8 cellular contexts compared by ENCODE assay signal in genomic region chr22:29767289-29768051, GRCh38. TPM values are rescaled to one million over a fixed set of nuclear protein-coding genes. Genes with fewer than 3 reads are reported as not detected.
DNase-seq lines count a peak whose midpoint lies in the region; ATAC-seq, FAIRE-seq and TF ChIP-seq lines count a peak whose summit lies in the region.

Gene UQCR10, plus strand, starts transcription at chr22:29767369. Its CDS starts 30 bp downstream, at chr22:29767399.

- H3K4me3 Mint-ChIP-seq in activated T-helper 1 cell treated with anti-CD3 and anti-CD28 coated beads, Interleukin-12 subunit alpha, Interleukin-12 subunit beta, Interleukin-2, Interleukin-4 antibody, amounts not matched to agents 30 ng/mL and 10 ng/mL and 1 ng/mL, durations not matched to agents 14 hours and 24 hours and 36 hours: peak within 1 kb of the TSS; percentile 98
- H3K4me3 Mint-ChIP-seq in naive thymus-derived CD8-positive, alpha-beta T cell: peak within 1 kb of the TSS; percentile 83 to 100 (median 99)
- peak within 1 kb of the TSS; percentile 100 for H3K4me3 Mint-ChIP-seq in stimulated activated naive B cell treated with anti-CD40 and anti-IgM and Interleukin-4, amounts not matched to agents 10 μg/mL and 1 μg/mL and 100 μg/mL, for 72 hours

- H3K27me3 Mint-ChIP-seq in activated T-helper 1 cell treated with anti-CD3 and anti-CD28 coated beads, Interleukin-12 subunit alpha, Interleukin-12 subunit beta, Interleukin-2, Interleukin-4 antibody, amounts not matched to agents 30 ng/mL and 10 ng/mL and 1 ng/mL, durations not matched to agents 14 hours and 24 hours and 36 hours (ENCODE audit: insufficient read depth): no peaks in the 10 kb centered on the region
- no peaks in the 10 kb centered on the region for H3K27me3 Mint-ChIP-seq in naive thymus-derived CD8-positive, alpha-beta T cell
- no peaks in the 10 kb centered on the region for H3K27me3 Mint-ChIP-seq in stimulated activated naive B cell treated with anti-CD40 and anti-IgM and Interleukin-4, amounts not matched to agents 10 μg/mL and 1 μg/mL and 100 μg/mL, for 72 hours

- in situ Hi-C loops in KBM-7 (cut with MboI; ENCODE audit: low pct_unique_long_range_greater_than_20kb, low sequenced_read_pairs): no loop called here

- no peaks in the 10 kb centered on the region for H3K9me3 Mint-ChIP-seq in activated T-helper 1 cell treated with anti-CD3 and anti-CD28 coated beads, Interleukin-12 subunit alpha, Interleukin-12 subunit beta, Interleukin-2, Interleukin-4 antibody, amounts not matched to agents 30 ng/mL and 10 ng/mL and 1 ng/mL, durations not matched to agents 14 hours and 24 hours and 36 hours
- H3K9me3 Mint-ChIP-seq in naive thymus-derived CD8-positive, alpha-beta T cell: no peaks in the 10 kb centered on the region
- H3K9me3 Mint-ChIP-seq in stimulated activated naive B cell treated with anti-CD40 and anti-IgM and Interleukin-4, amounts not matched to agents 10 μg/mL and 1 μg/mL and 100 μg/mL, for 72 hours: no peaks in the 10 kb centered on the region

- H3K36me3 Mint-ChIP-seq in activated T-helper 1 cell treated with anti-CD3 and anti-CD28 coated beads, Interleukin-12 subunit alpha, Interleukin-12 subunit beta, Interleukin-2, Interleukin-4 antibody, amounts not matched to agents 30 ng/mL and 10 ng/mL and 1 ng/mL, durations not matched to agents 14 hours and 24 hours and 36 hours (ENCODE audit: low read depth): peaks cover 24% of the 10 kb centered on the region
- H3K36me3 Mint-ChIP-seq in naive thymus-derived CD8-positive, alpha-beta T cell: peaks cover 0 to 28% (median 5%) of the 10 kb centered on the region in 3 donors
- H3K36me3 Mint-ChIP-seq in stimulated activated naive B cell treated with anti-CD40 and anti-IgM and Interleukin-4, amounts not matched to agents 10 μg/mL and 1 μg/mL and 100 μg/mL, for 72 hours: peaks cover 20 to 34% of the 10 kb centered on the region in 2 donors

- no peak for FAIRE-seq in RCC 7860 (lab: Jason Lieb, UNC)

- peak; percentile 83 for DNase-seq in DMS153 (lab: John Stamatoyannopoulos, UW)
- DNase-seq in KBM-7: peak; percentile 95
- peak; percentile 76 for DNase-seq in RCC 7860 (ENCODE audit: low spot score)
- DNase-seq in activated T-helper 1 cell treated with anti-CD3 and anti-CD28 coated beads, Interleukin-12 subunit alpha, Interleukin-12 subunit beta, Interleukin-2, Interleukin-4 antibody, amounts not matched to agents 30 ng/mL and 10 ng/mL and 1 ng/mL, durations not matched to agents 14 hours and 24 hours and 36 hours (ENCODE audit: low spot score): peak; percentile 91
- peak; percentile 88 for DNase-seq in fibroblast of mammary gland (ENCODE audit: low read depth)
- peak in 9 of 10 donors; percentile 86 to 96 (median 91) for DNase-seq in naive thymus-derived CD8-positive, alpha-beta T cell
- DNase-seq in stimulated activated naive B cell treated with anti-CD40 and anti-IgM and Interleukin-4, amounts not matched to agents 10 μg/mL and 1 μg/mL and 100 μg/mL, for 72 hours: peak; percentile 88

- intact Hi-C loops in activated T-helper 1 cell treated with anti-CD3 and anti-CD28 coated beads, Interleukin-12 subunit alpha, Interleukin-12 subunit beta, Interleukin-2, Interleukin-4 antibody, amounts not matched to agents 30 ng/mL and 10 ng/mL and 1 ng/mL, durations not matched to agents 14 hours and 24 hours and 36 hours (cut with micrococcal nuclease): loop anchor here (1.0 to 5.0 kb wide), 11 partner anchors 71 to 825 kb away; partner anchors contain the start of genes ASCC2, CASTOR1, EWSR1 and MTMR3

- POLR2A ChIA-PET in naive thymus-derived CD8-positive, alpha-beta T cell (lab: Charles Lee): interaction anchor here (1.0 to 1.6 kb wide), 3 partner anchors 71 to 824 kb away, joined by 3 to 8 read pairs (median 6); partner anchors contain the start of genes ASCC2, PES1 and THOC5

- peaks cover 40% of the 10 kb centered on the region for H3K4me1 Mint-ChIP-seq in activated T-helper 1 cell treated with anti-CD3 and anti-CD28 coated beads, Interleukin-12 subunit alpha, Interleukin-12 subunit beta, Interleukin-2, Interleukin-4 antibody, amounts not matched to agents 30 ng/mL and 10 ng/mL and 1 ng/mL, durations not matched to agents 14 hours and 24 hours and 36 hours (ENCODE audit: low read depth)
- peaks cover 22 to 48% (median 47%) of the 10 kb centered on the region in 4 donors for H3K4me1 Mint-ChIP-seq in naive thymus-derived CD8-positive, alpha-beta T cell
- H3K4me1 Mint-ChIP-seq in stimulated activated naive B cell treated with anti-CD40 and anti-IgM and Interleukin-4, amounts not matched to agents 10 μg/mL and 1 μg/mL and 100 μg/mL, for 72 hours: peaks cover 16 to 44% of the 10 kb centered on the region in 2 donors

- no peak for TF ChIP-seq CTCF in fibroblast of mammary gland (conservative IDR thresholded peaks at IDR 0.05; ENCODE audit: control insufficient read depth, insufficient read depth, low read depth, low read length)

- peak within 1 kb of the TSS; percentile 88 for H3K27ac Mint-ChIP-seq in activated T-helper 1 cell treated with anti-CD3 and anti-CD28 coated beads, Interleukin-12 subunit alpha, Interleukin-12 subunit beta, Interleukin-2, Interleukin-4 antibody, amounts not matched to agents 30 ng/mL and 10 ng/mL and 1 ng/mL, durations not matched to agents 14 hours and 24 hours and 36 hours
- peak within 1 kb of the TSS; percentile 95 to 99 (median 98) for H3K27ac Mint-ChIP-seq in naive thymus-derived CD8-positive, alpha-beta T cell
- H3K27ac Mint-ChIP-seq in stimulated activated naive B cell treated with anti-CD40 and anti-IgM and Interleukin-4, amounts not matched to agents 10 μg/mL and 1 μg/mL and 100 μg/mL, for 72 hours: peak within 1 kb of the TSS; percentile 100

- peak within 1 kb of the TSS; percentile 100 for H3K4me3 ChIP-seq in fibroblast of mammary gland (ENCODE audit: control insufficient read depth, low read depth, low read length)

- ATAC-seq in GM21576 (IDR thresholded peaks at IDR 0.05; ENCODE audit: unreplicated experiment): peak; percentile 58
- ATAC-seq in naive thymus-derived CD8-positive, alpha-beta T cell: peak; percentile 82 to 83
- ATAC-seq in stimulated activated naive B cell treated with anti-CD40 and anti-IgM and Interleukin-4, amounts not matched to agents 10 μg/mL and 1 μg/mL and 100 μg/mL, for 72 hours (replicated peaks): peak; percentile 81 to 86

RNA-seq across cellular contexts. Expression of gene UQCR10, which starts in this region (rescaled TPM):
- 89.4 and 96.5 TPM in 2 replicates for total RNA-seq in activated T-helper 1 cell treated with anti-CD3 and anti-CD28 coated beads, Interleukin-12 subunit alpha, Interleukin-12 subunit beta, Interleukin-2, Interleukin-4 antibody, amounts not matched to agents 30 ng/mL and 10 ng/mL and 1 ng/mL, durations not matched to agents 14 hours and 24 hours and 36 hours
- total RNA-seq in naive thymus-derived CD8-positive, alpha-beta T cell: 10 to 100 TPM; 53.9 to 59.7 TPM
- polyA plus RNA-seq in naive thymus-derived CD8-positive, alpha-beta T cell: 100 to 1,000 TPM; 288 to 333 (median 323) TPM

Comparison
In these comparisons a context has a peak if more than half of its experiments do, and no peak if none do; other contexts are left out.
1. Peak in every context shown above with its lines: DNase-seq, ATAC-seq and H3K4me3 ChIP-seq.